2 cellular contexts compared by ENCODE assay signal in genomic region chr14:77635869-77636268, GRCh38.
TF ChIP-seq lines count a peak whose summit lies in the region.
"Not testable (repeated sequence)": the region's sequence is repeated elsewhere in the genome, so short reads cannot be mapped to it uniquely, and the experiment has no call there.

No MANE protein-coding gene starts in this region.

TF ChIP-seq in K562, 482 proteins besides CTCF, POLR2A, EP300 and RAD21:
- TF ChIP-seq, protein P1, sequence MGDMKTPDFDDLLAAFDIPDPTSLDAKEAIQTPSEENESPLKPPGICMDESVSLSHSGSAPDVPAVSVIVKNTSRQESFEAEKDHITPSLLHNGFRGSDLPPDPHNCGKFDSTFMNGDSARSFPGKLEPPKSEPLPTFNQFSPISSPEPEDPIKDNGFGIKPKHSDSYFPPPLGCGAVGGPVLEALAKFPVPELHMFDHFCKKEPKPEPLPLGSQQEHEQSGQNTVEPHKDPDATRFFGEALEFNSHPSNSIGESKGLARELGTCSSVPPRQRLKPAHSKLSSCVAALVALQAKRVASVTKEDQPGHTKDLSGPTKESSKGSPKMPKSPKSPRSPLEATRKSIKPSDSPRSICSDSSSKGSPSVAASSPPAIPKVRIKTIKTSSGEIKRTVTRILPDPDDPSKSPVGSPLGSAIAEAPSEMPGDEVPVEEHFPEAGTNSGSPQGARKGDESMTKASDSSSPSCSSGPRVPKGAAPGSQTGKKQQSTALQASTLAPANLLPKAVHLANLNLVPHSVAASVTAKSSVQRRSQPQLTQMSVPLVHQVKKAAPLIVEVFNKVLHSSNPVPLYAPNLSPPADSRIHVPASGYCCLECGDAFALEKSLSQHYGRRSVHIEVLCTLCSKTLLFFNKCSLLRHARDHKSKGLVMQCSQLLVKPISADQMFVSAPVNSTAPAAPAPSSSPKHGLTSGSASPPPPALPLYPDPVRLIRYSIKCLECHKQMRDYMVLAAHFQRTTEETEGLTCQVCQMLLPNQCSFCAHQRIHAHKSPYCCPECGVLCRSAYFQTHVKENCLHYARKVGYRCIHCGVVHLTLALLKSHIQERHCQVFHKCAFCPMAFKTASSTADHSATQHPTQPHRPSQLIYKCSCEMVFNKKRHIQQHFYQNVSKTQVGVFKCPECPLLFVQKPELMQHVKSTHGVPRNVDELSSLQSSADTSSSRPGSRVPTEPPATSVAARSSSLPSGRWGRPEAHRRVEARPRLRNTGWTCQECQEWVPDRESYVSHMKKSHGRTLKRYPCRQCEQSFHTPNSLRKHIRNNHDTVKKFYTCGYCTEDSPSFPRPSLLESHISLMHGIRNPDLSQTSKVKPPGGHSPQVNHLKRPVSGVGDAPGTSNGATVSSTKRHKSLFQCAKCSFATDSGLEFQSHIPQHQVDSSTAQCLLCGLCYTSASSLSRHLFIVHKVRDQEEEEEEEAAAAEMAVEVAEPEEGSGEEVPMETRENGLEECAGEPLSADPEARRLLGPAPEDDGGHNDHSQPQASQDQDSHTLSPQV (IDR thresholded peaks at IDR 0.05) = 0 out of 2 replicates have a peak, but pooled peaks have one; percentile 40

TF ChIP-seq in HepG2, 621 proteins besides CTCF, POLR2A, EP300 and RAD21:
- TF ChIP-seq HNF1B (CRISPR knock-in tag; IDR thresholded peaks at IDR 0.05) (0 out of 2 replicates have a peak, but pooled peaks have one; percentile 33), SAP130 (CRISPR knock-in tag; IDR thresholded peaks at IDR 0.05; ENCODE audit: low read depth) (peak; percentile 40; the same call in 1 of the 2 replicates), PAXIP1 (CRISPR knock-in tag; conservative IDR thresholded peaks at IDR 0.05) (peak; percentile 47; the same call in 1 of the 2 replicates), ZNF292 (CRISPR knock-in tag; IDR thresholded peaks at IDR 0.05; ENCODE audit: borderline replicate concordance, low read depth) (peak; percentile 42; the same call in 1 of the 2 replicates), SOX13 (CRISPR knock-in tag; conservative IDR thresholded peaks at IDR 0.05 in 1 of 2, IDR thresholded peaks at IDR 0.05 in 1 of 2) (0 out of 4 replicates have a peak, but pooled peaks of 1 of the 2 experiments have one; percentile 18), HDAC1 (CRISPR knock-in tag; IDR thresholded peaks at IDR 0.05) (0 out of 2 replicates have a peak, but pooled peaks have one; percentile 35), ZNF430 (CRISPR knock-in tag; IDR thresholded peaks at IDR 0.05) (0 out of 2 replicates have a peak, but pooled peaks have one; percentile 25), ARID5B (CRISPR knock-in tag; IDR thresholded peaks at IDR 0.05) (0 out of 2 replicates have a peak, but pooled peaks have one; percentile 42), PITX1 (CRISPR knock-in tag; IDR thresholded peaks at IDR 0.05) (peak; percentile 62)
- TF ChIP-seq, protein P2, sequence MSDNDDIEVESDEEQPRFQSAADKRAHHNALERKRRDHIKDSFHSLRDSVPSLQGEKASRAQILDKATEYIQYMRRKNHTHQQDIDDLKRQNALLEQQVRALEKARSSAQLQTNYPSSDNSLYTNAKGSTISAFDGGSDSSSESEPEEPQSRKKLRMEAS (IDR thresholded peaks at IDR 0.05) = peak; percentile 54; the same call in 1 of the 2 replicates
- not testable (repeated sequence) for TF ChIP-seq SOX13 (IDR thresholded peaks at IDR 0.05)
- TF ChIP-seq, protein P3, sequence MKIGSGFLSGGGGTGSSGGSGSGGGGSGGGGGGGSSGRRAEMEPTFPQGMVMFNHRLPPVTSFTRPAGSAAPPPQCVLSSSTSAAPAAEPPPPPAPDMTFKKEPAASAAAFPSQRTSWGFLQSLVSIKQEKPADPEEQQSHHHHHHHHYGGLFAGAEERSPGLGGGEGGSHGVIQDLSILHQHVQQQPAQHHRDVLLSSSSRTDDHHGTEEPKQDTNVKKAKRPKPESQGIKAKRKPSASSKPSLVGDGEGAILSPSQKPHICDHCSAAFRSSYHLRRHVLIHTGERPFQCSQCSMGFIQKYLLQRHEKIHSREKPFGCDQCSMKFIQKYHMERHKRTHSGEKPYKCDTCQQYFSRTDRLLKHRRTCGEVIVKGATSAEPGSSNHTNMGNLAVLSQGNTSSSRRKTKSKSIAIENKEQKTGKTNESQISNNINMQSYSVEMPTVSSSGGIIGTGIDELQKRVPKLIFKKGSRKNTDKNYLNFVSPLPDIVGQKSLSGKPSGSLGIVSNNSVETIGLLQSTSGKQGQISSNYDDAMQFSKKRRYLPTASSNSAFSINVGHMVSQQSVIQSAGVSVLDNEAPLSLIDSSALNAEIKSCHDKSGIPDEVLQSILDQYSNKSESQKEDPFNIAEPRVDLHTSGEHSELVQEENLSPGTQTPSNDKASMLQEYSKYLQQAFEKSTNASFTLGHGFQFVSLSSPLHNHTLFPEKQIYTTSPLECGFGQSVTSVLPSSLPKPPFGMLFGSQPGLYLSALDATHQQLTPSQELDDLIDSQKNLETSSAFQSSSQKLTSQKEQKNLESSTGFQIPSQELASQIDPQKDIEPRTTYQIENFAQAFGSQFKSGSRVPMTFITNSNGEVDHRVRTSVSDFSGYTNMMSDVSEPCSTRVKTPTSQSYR (CRISPR knock-in tag; IDR thresholded peaks at IDR 0.05; ENCODE audit: borderline replicate concordance) = peak; percentile 29; the same call in 1 of the 2 replicates
